10 cellular contexts compared by ENCODE assay signal in the genomic region with DNA sequence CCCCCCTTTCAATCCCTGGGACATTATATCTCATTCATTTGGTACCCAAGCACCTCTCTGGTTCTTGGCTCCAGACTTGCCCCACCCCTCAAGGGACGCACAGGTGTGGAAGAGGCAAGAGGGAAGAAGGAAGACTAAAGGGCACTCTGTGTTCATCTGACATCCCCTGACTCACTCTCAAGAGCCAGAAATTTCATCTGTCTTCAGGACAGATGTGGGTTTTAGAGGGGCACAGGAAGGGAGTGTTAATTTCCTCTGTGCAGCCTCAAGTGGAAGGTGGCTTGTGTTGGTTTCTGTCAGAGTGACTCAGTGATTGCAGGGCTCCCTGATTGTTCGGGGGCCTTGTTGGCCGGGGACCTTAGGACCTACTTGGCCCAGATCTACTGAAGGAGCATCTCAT. TPM values are rescaled to one million over a fixed set of nuclear protein-coding genes. Genes with fewer than 3 reads are reported as not detected.
DNase-seq lines count a peak whose midpoint lies in the region; ATAC-seq, FAIRE-seq and TF ChIP-seq lines count a peak whose summit lies in the region.
"Had no signal": no experiment of that assay in that cellular context is flagged by ENCODE, and none has a peak within 500 bp of the region (broad histone marks: within the 10 kb centered on the region; RNA-seq: fewer than 3 reads in every experiment).

No MANE protein-coding gene starts in this region.

- peaks cover 72% of the 10 kb centered on the region for H3K4me1 ChIP-seq in CD4-positive, CD25-positive, alpha-beta regulatory T cell (ENCODE audit: control insufficient read depth, insufficient read depth, low read length, poor library complexity, severe bottlenecking)
- peaks cover 21% of the 10 kb centered on the region for H3K4me1 ChIP-seq in HUES48 (ENCODE audit: control insufficient read depth, insufficient read depth, low read length)
- peaks cover 27% of the 10 kb centered on the region for H3K4me1 ChIP-seq in astrocyte (ENCODE audit: insufficient read depth, low read length)

- H3K27ac Mint-ChIP-seq in CD4-positive, CD25-positive, alpha-beta regulatory T cell, result peak overlapping the region; percentile 84 to 95 (median 94)
- H3K27ac Mint-ChIP-seq in astrocyte (ENCODE audit: unreplicated experiment), result no peak overlapping the region
- H3K27ac Mint-ChIP-seq in natural killer cell, result peak overlapping the region; percentile 72 to 86

- H3K4me3 Mint-ChIP-seq in CD4-positive, CD25-positive, alpha-beta regulatory T cell, result peak overlapping the region; percentile 90 to 99 (median 92)
- H3K4me3 Mint-ChIP-seq in astrocyte (ENCODE audit: unreplicated experiment), result peak overlapping the region; percentile 58
- H3K4me3 Mint-ChIP-seq in natural killer cell, result peak overlapping the region; percentile 92

- intact Hi-C loops in natural killer cell (cut with micrococcal nuclease), result loop anchor here (1.0 to 5.0 kb wide), 3 partner anchors 47 to 392 kb away; partner anchors contain the start of gene TDRKH

- peaks cover 15 to 71% (median 46%) of the 10 kb centered on the region in 4 donors for H3K4me1 Mint-ChIP-seq in CD4-positive, CD25-positive, alpha-beta regulatory T cell
- H3K4me1 Mint-ChIP-seq in astrocyte (ENCODE audit: low read depth, unreplicated experiment) (peaks cover 33% of the 10 kb centered on the region), natural killer cell (peaks cover 33 to 47% of the 10 kb centered on the region in 2 donors)

- TF ChIP-seq CTCF in astrocyte (IDR thresholded peaks at IDR 0.05; ENCODE audit: insufficient read depth, low read depth, low read length), result no peak
- no peak for TF ChIP-seq CTCF in natural killer cell (IDR thresholded peaks at IDR 0.05)

- FAIRE-seq in astrocyte (lab: Jason Lieb, UNC) (no peak), GM12891 (lab: Jason Lieb, UNC) (no peak)

- peak overlapping the region; percentile 57 for H3K4me3 ChIP-seq in CD4-positive, CD25-positive, alpha-beta regulatory T cell (ENCODE audit: low read depth, low read length)
- H3K4me3 ChIP-seq in HUES48 (ENCODE audit: low read depth, low read length), result peak overlapping the region; percentile 8; the same call in 1 of the 2 replicates
- H3K4me3 ChIP-seq in astrocyte (ENCODE audit: insufficient read depth, low read depth, low read length), result no peak overlapping the region

- H3K9ac ChIP-seq in HUES48 (ENCODE audit: low read depth, low read length), result no peak overlapping the region
- H3K9ac ChIP-seq in astrocyte (ENCODE audit: low read length), result no peak overlapping the region

- peaks cover 3% of the 10 kb centered on the region for H3K36me3 Mint-ChIP-seq in CD4-positive, CD25-positive, alpha-beta regulatory T cell
- H3K36me3 Mint-ChIP-seq in astrocyte (ENCODE audit: low read depth, unreplicated experiment) (no peaks in the 10 kb centered on the region), natural killer cell (no peaks in the 10 kb centered on the region)

- no peak for TF ChIP-seq POLR2A in GM12891 (IDR thresholded peaks at IDR 0.05; ENCODE audit: low read depth, low read length)

- no peaks in the 10 kb centered on the region for H3K9me3 ChIP-seq in CD4-positive, CD25-positive, alpha-beta regulatory T cell (ENCODE audit: control insufficient read depth in 2 of 2, low read length in 2 of 2)
- H3K9me3 ChIP-seq in HUES48 (ENCODE audit: control insufficient read depth, insufficient read depth, low read length) (no peaks in the 10 kb centered on the region), astrocyte (ENCODE audit: insufficient read depth, low read depth, low read length) (no peaks in the 10 kb centered on the region)
- H3K9me3 ChIP-seq: psoas muscle had no signal

- peaks cover 8% of the 10 kb centered on the region for H3K27me3 Mint-ChIP-seq in CD4-positive, CD25-positive, alpha-beta regulatory T cell
- H3K27me3 Mint-ChIP-seq in astrocyte (ENCODE audit: low read depth, unreplicated experiment) (peaks cover 22% of the 10 kb centered on the region), natural killer cell (ENCODE audit: low read depth in 2 of 2) (peaks cover 0 to 24% of the 10 kb centered on the region in 2 donors)

- H3K9me3 Mint-ChIP-seq in CD4-positive, CD25-positive, alpha-beta regulatory T cell, result no peaks in the 10 kb centered on the region
- H3K9me3 Mint-ChIP-seq in astrocyte (ENCODE audit: unreplicated experiment) (no peaks in the 10 kb centered on the region), natural killer cell (no peaks in the 10 kb centered on the region)

- DNase-seq in CD4-positive, CD25-positive, alpha-beta regulatory T cell, result peak; percentile 14 to 58 (median 31)
- DNase-seq in astrocyte (ENCODE audit: low read depth) (no peak), natural killer cell (no peak), GM12891 (ENCODE audit: insufficient read length, low spot score) (no peak), OCI-M1 (lab: John Stamatoyannopoulos, UW) (no peak), NCI-H2196 (lab: John Stamatoyannopoulos, UW; ENCODE audit: unreplicated experiment) (no peak)

- peak; percentile 11 for ATAC-seq in CD4-positive, CD25-positive, alpha-beta regulatory T cell (ENCODE audit: low read depth in 2 of 2)
- ATAC-seq in natural killer cell (peak; percentile 19 to 41 (median 19)), HG03095 (IDR thresholded peaks at IDR 0.05; ENCODE audit: unreplicated experiment) (no peak)

- no peaks in the 10 kb centered on the region for H3K36me3 ChIP-seq in CD4-positive, CD25-positive, alpha-beta regulatory T cell (ENCODE audit: control insufficient read depth, insufficient read depth, low read length)
- H3K36me3 ChIP-seq in HUES48 (ENCODE audit: control insufficient read depth, insufficient read depth, low read length) (no peaks in the 10 kb centered on the region), astrocyte (ENCODE audit: insufficient read depth, low read length) (no peaks in the 10 kb centered on the region)

- H3K27ac ChIP-seq in CD4-positive, CD25-positive, alpha-beta regulatory T cell (ENCODE audit: insufficient read depth, low read length, poor library complexity, severe bottlenecking), result peak overlapping the region; percentile 86
- no peak overlapping the region for H3K27ac ChIP-seq in HUES48 (ENCODE audit: low read depth, low read length)
- no peak overlapping the region for H3K27ac ChIP-seq in astrocyte (ENCODE audit: low read depth, low read length)
- H3K27ac ChIP-seq: psoas muscle had no signal

- no peaks in the 10 kb centered on the region for H3K27me3 ChIP-seq in CD4-positive, CD25-positive, alpha-beta regulatory T cell (ENCODE audit: control insufficient read depth, insufficient read depth, low read length)
- peaks cover 43% of the 10 kb centered on the region for H3K27me3 ChIP-seq in HUES48 (ENCODE audit: control insufficient read depth, insufficient read depth, low read length)
- H3K27me3 ChIP-seq in astrocyte (ENCODE audit: insufficient read depth, low read length), result peaks cover 21% of the 10 kb centered on the region

- no peaks in the 10 kb centered on the region for H3K79me2 ChIP-seq in astrocyte (ENCODE audit: insufficient read depth, low read length)

- H2AFZ ChIP-seq in astrocyte (ENCODE audit: low read depth, low read length), result no peak overlapping the region

- no peak overlapping the region for H3K4me2 ChIP-seq in astrocyte (ENCODE audit: low read length)

- peaks cover 15% of the 10 kb centered on the region for H4K20me1 ChIP-seq in astrocyte (ENCODE audit: insufficient read depth, low read length)

TF ChIP-seq in GM12891, 5 proteins besides CTCF, POLR2A, EP300 and RAD21:
- no peak for TF ChIP-seq SPI1 (IDR thresholded peaks at IDR 0.05; ENCODE audit: low read depth, low read length)
- no peak for TF ChIP-seq PAX5 (IDR thresholded peaks at IDR 0.05; ENCODE audit: insufficient read depth, low read length, severe bottlenecking)
- no peak for TF ChIP-seq TAF1 (IDR thresholded peaks at IDR 0.05; ENCODE audit: low read depth, low read length)
- no peak for TF ChIP-seq POU2F2 (IDR thresholded peaks at IDR 0.05; ENCODE audit: low read depth, low read length)
- no peak for TF ChIP-seq POLR2AphosphoS5 (IDR thresholded peaks at IDR 0.05; ENCODE audit: low read depth, low read length)

RNA-seq across cellular contexts. Expression of gene C2CD4D, which starts 2.4 kb away (rescaled TPM):
- 0.94 TPM for total RNA-seq in CD4-positive, CD25-positive, alpha-beta regulatory T cell
- 1 to 10 TPM; 1.3 to 4.0 (median 2.8) TPM for polyA plus RNA-seq in CD4-positive, CD25-positive, alpha-beta regulatory T cell
- total RNA-seq in astrocyte (0.16 and 0.22 TPM in 2 replicates), natural killer cell (under 1 TPM in 2 of 3 donors, not detected in 1; 0.20 to 0.24 TPM)
- not detected for polyA plus RNA-seq in GM12891 (2012; ENCODE audit: low read depth, missing spikeins)
- total RNA-seq: dermis blood vessel endothelial cell had no signal
- polyA plus RNA-seq: psoas muscle had no signal

RNA-seq across cellular contexts. Expression of gene RORC, which starts 5.6 kb away (rescaled TPM):
- 6.2 TPM for total RNA-seq in CD4-positive, CD25-positive, alpha-beta regulatory T cell
- 10 to 100 TPM; 10.6 to 16.7 (median 15.1) TPM for polyA plus RNA-seq in CD4-positive, CD25-positive, alpha-beta regulatory T cell
- not detected in 2 replicates for total RNA-seq in astrocyte
- total RNA-seq in natural killer cell, result under 1 TPM; 0.14 to 0.78 (median 0.70) TPM
- not detected for polyA plus RNA-seq in GM12891 (2012; ENCODE audit: low read depth, missing spikeins)

RNA-seq across cellular contexts. Expression of gene THEM5, which starts 16.3 kb away (rescaled TPM):
- not detected for total RNA-seq in CD4-positive, CD25-positive, alpha-beta regulatory T cell
- under 1 TPM in 1 of 4 donors, not detected in 3; 0.25 TPM for polyA plus RNA-seq in CD4-positive, CD25-positive, alpha-beta regulatory T cell
- not detected in 2 replicates for total RNA-seq in astrocyte
- total RNA-seq in natural killer cell, result under 1 TPM in 1 of 3 donors, not detected in 2; 0.52 TPM
- not detected for polyA plus RNA-seq in GM12891 (2012; ENCODE audit: low read depth, missing spikeins)
- total RNA-seq: psoas muscle had no signal
- polyA plus RNA-seq: psoas muscle had no signal

RNA-seq across cellular contexts. Expression of gene LINGO4, which starts 32.0 kb away (rescaled TPM):
- 0.22 TPM for total RNA-seq in CD4-positive, CD25-positive, alpha-beta regulatory T cell
- under 1 TPM in 2 of 4 donors, not detected in 2; 0.15 to 0.33 TPM for polyA plus RNA-seq in CD4-positive, CD25-positive, alpha-beta regulatory T cell
- total RNA-seq in astrocyte (not detected in 2 replicates), natural killer cell (not detected)
- polyA plus RNA-seq in GM12891 (2012; ENCODE audit: low read depth, missing spikeins), result not detected
- total RNA-seq: dermis blood vessel endothelial cell had no signal

RNA-seq across cellular contexts. Expression of gene TDRKH, which starts 46.9 kb away (rescaled TPM):
- 12.6 TPM for total RNA-seq in CD4-positive, CD25-positive, alpha-beta regulatory T cell
- 10 to 100 TPM in 3 of 4 donors, 1 to 10 TPM in 1; 9.5 to 18.0 (median 14.3) TPM for polyA plus RNA-seq in CD4-positive, CD25-positive, alpha-beta regulatory T cell
- 6.7 and 7.5 TPM in 2 replicates for total RNA-seq in astrocyte
- total RNA-seq in natural killer cell, result 10 to 100 TPM in 1 of 3 donors, 1 to 10 TPM in 2; 6.3 to 14.5 (median 8.0) TPM
- 2.4 TPM for polyA plus RNA-seq in GM12891 (2012; ENCODE audit: low read depth, missing spikeins)

Comparison
In these comparisons a context has a peak if more than half of its experiments do, and no peak if none do; other contexts are left out.
1. DNase-seq: peak in CD4-positive, CD25-positive, alpha-beta regulatory T cell (3 of 3); none in astrocyte (single experiment), natural killer cell (single experiment), GM12891 (single experiment), OCI-M1 (single experiment) and NCI-H2196 (single experiment).
2. Peak in every context shown above with its lines, with median percentiles within 50 percentile points of each other: H3K4me3 Mint-ChIP-seq.